Comparison of ENCODE assay signal across 8 cellular contexts in the genomic region with DNA sequence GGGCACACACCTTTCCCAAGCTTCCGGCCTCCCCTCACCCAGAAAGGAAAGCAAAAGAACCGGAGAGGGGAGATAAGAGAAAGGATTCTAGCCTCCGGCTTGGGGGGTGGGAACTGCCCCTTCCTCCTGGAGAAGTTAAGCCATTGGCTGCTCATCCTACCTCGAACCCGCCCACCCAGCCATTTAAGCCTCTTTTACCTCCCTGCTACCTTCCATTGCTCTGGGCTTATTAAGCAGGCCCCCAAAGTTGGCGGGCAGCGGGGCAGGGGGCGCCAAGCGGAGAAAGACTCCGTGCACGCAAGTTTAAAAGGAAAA. TPM values are rescaled to one million over a fixed set of nuclear protein-coding genes. Genes with fewer than 3 reads are reported as not detected.
DNase-seq lines count a peak whose midpoint lies in the region; ATAC-seq and TF ChIP-seq lines count a peak whose summit lies in the region.

No MANE protein-coding gene starts in this region.

- peak overlapping the region; percentile 87 for H3K27ac Mint-ChIP-seq in activated B cell treated with CpG ODN at 0.5 μM for 24 hours

- peaks cover 37% of the 10 kb centered on the region for H3K27me3 Mint-ChIP-seq in activated B cell treated with CpG ODN at 0.5 μM for 24 hours

- peaks cover 45% of the 10 kb centered on the region for H3K4me1 Mint-ChIP-seq in activated B cell treated with CpG ODN at 0.5 μM for 24 hours

- CTCF ChIA-PET in activated B cell treated with CpG ODN at 0.5 μM for 24 hours (lab: Charles Lee): interaction anchor here (1.2 kb wide), 1 partner anchor 78 kb away, joined by 3 read pairs; no protein-coding TSS in a partner anchor

- peak overlapping the region; percentile 77 for H3K4me3 ChIP-seq in lower leg skin (ENCODE audit: low read depth, poor library complexity, severe bottlenecking)

- DNase-seq in ACHN (peak; percentile 70), HCEC 1CT (peak; percentile 63), NCI-H446 treated with DMSO at 0.1 percent for 48 hours (lab: John Stamatoyannopoulos, UW) (peak; percentile 91), activated B cell treated with CpG ODN at 0.5 μM for 24 hours (no peak), lower leg skin (ENCODE audit: low spot score in 2 of 2) (peak; percentile 86 to 95)
- DNase-seq in effector CD4-positive, alpha-beta T cell: peak; percentile 46
- DNase-seq in stimulated activated CD8-positive, alpha-beta memory T cell treated with anti-CD3 and anti-CD28 coated beads, Interleukin-15, amount 100 ng/mL, for 48 hours (ENCODE audit: low read depth in 2 of 2): peak; percentile 36 to 42

- H3K36me3 Mint-ChIP-seq in activated B cell treated with CpG ODN at 0.5 μM for 24 hours (ENCODE audit: low read depth): peaks cover 7% of the 10 kb centered on the region

- TF ChIP-seq POLR2A in lower leg skin (IDR thresholded peaks at IDR 0.05): no peak

- POLR2A ChIA-PET in activated B cell treated with CpG ODN at 0.5 μM for 24 hours (lab: Charles Lee): interaction anchor here (0.9 to 3.0 kb wide), 7 partner anchors 56 to 486 kb away, joined by 3 to 15 read pairs (median 9); partner anchors contain the start of gene MGST2

- peak overlapping the region; percentile 88 for H3K4me3 Mint-ChIP-seq in activated B cell treated with CpG ODN at 0.5 μM for 24 hours

- 0 to 3% methylated on average over 11 of the region's 11 CpGs for WGBS in lower leg skin, 2 donors

- no peak for TF ChIP-seq CTCF in activated B cell treated with CpG ODN at 0.5 μM for 24 hours (IDR thresholded peaks at IDR 0.05)
- no peak for TF ChIP-seq CTCF in lower leg skin (IDR thresholded peaks at IDR 0.05)

- intact Hi-C loops in activated B cell treated with CpG ODN at 0.5 μM for 24 hours (cut with micrococcal nuclease): loop anchor here (1.0 to 10.0 kb wide), 9 partner anchors 91 to 1071 kb away; partner anchors contain the start of genes ELF2, ELMOD2, MGST2 and SETD7
- intact Hi-C loops in lower leg skin (cut with DNase I; ENCODE audit: low total_unique reads): loop anchor here (5.0 to 10.0 kb wide), 2 partner anchors 93 to 419 kb away; no protein-coding TSS in a partner anchor

- in situ Hi-C loops in ACHN (cut with HindIII; ENCODE audit: low pct_ligation_motif_present, low pct_unique_long_range_greater_than_20kb, low sequenced_read_pairs): no loop called here

- ATAC-seq in activated B cell treated with CpG ODN at 0.5 μM for 24 hours (ENCODE audit: low read depth): peak; percentile 41
- ATAC-seq in HG03139 (IDR thresholded peaks at IDR 0.05; ENCODE audit: unreplicated experiment): no peak

- no peaks in the 10 kb centered on the region for H3K9me3 Mint-ChIP-seq in activated B cell treated with CpG ODN at 0.5 μM for 24 hours

RNA-seq across cellular contexts. Expression of gene MAML3, which starts 2.3 kb away (rescaled TPM):
- total RNA-seq in activated B cell treated with CpG ODN at 0.5 μM for 24 hours (1.9 and 2.6 TPM in 2 replicates), lower leg skin (10 to 100 TPM; 21.2 to 28.4 (median 22.1) TPM)
